Comparison of ENCODE assay signal across 7 cellular contexts in genomic region chr12:123407269-123407668, GRCh38. TPM values are rescaled to one million over a fixed set of nuclear protein-coding genes. Genes with fewer than 3 reads are reported as not detected.
A peak's percentile ranks its signal among the peaks of the same experiment; 100 is the strongest.
DNase-seq lines count a peak whose midpoint lies in the region; FAIRE-seq and TF ChIP-seq lines count a peak whose summit lies in the region.
"Not testable (repeated sequence)": the region's sequence is repeated elsewhere in the genome, so short reads cannot be mapped to it uniquely, and the experiment has no call there.

No MANE protein-coding gene starts in this region.

- FAIRE-seq in GM19239 (lab: Jason Lieb, UNC), result peak; percentile 4
- FAIRE-seq in endothelial cell of umbilical vein (lab: Jason Lieb, UNC), result peak; percentile 15

- CTCF ChIA-PET in RWPE1 (lab: Yijun Ruan, JAX), result not testable (repeated sequence)
- CTCF ChIA-PET in activated CD4-positive, alpha-beta memory T cell treated with anti-CD3 and anti-CD28 coated beads for 36 hours (lab: Charles Lee), result interaction anchor here (0.6 kb wide), 1 partner anchor 73 kb away, joined by 3 read pairs; no protein-coding TSS in a partner anchor
- CTCF ChIA-PET in endothelial cell of umbilical vein (lab: Charles Lee), result interaction anchor here (0.7 to 1.1 kb wide), 2 partner anchors 9 to 175 kb away, joined by 4 read pairs; no protein-coding TSS in a partner anchor

- H3K36me3 Mint-ChIP-seq in activated CD4-positive, alpha-beta memory T cell treated with anti-CD3 and anti-CD28 coated beads for 36 hours, result peaks cover 19% of the 10 kb centered on the region
- H3K36me3 Mint-ChIP-seq in activated naive CD8-positive, alpha-beta T cell treated with anti-CD3 and anti-CD28 coated beads for 36 hours, result peaks cover 15% of the 10 kb centered on the region
- H3K36me3 Mint-ChIP-seq in brain (peaks cover 39% of the 10 kb centered on the region), neural progenitor cell (peaks cover 16% of the 10 kb centered on the region)

- peaks cover 24 to 42% of the 10 kb centered on the region in 2 experiments for H3K36me3 ChIP-seq in endothelial cell of umbilical vein (ENCODE audit: control insufficient read depth in 2 of 2, extremely low read depth in 1 of 2, insufficient read depth in 2 of 2, low read length in 2 of 2)
- H3K36me3 ChIP-seq in neural progenitor cell, result not testable (repeated sequence)

- H3K4me1 Mint-ChIP-seq in activated CD4-positive, alpha-beta memory T cell treated with anti-CD3 and anti-CD28 coated beads for 36 hours (ENCODE audit: low read depth); activated naive CD8-positive, alpha-beta T cell treated with anti-CD3 and anti-CD28 coated beads for 36 hours; brain; neural progenitor cell: not testable (repeated sequence)

- peaks cover 15% of the 10 kb centered on the region for H3F3A ChIP-seq in neural progenitor cell (ENCODE audit: low read depth)

- H3K27me3 Mint-ChIP-seq in activated CD4-positive, alpha-beta memory T cell treated with anti-CD3 and anti-CD28 coated beads for 36 hours; activated naive CD8-positive, alpha-beta T cell treated with anti-CD3 and anti-CD28 coated beads for 36 hours; brain; neural progenitor cell (ENCODE audit: insufficient read depth, low read depth): not testable (repeated sequence)

- not testable (repeated sequence) for H3K4me3 Mint-ChIP-seq in activated CD4-positive, alpha-beta memory T cell treated with anti-CD3 and anti-CD28 coated beads for 36 hours; activated naive CD8-positive, alpha-beta T cell treated with anti-CD3 and anti-CD28 coated beads for 36 hours; brain; neural progenitor cell

- not testable (repeated sequence) for H2AFZ ChIP-seq in endothelial cell of umbilical vein (ENCODE audit: low read depth, low read length); neural progenitor cell (replicated peaks)

- dilution Hi-C loops in endothelial cell of umbilical vein (cut with MboI; ENCODE audit: extremely low pct_ligation_motif_present, low sequenced_read_pairs), result not testable (repeated sequence)

- TF ChIP-seq CTCF in RWPE1 (conservative IDR thresholded peaks at IDR 0.05; ENCODE audit: low read depth); brain (conservative IDR thresholded peaks at IDR 0.05); endothelial cell of umbilical vein (IDR thresholded peaks at IDR 0.05; ENCODE audit: extremely low read depth in 1 of 2, insufficient read depth in 1 of 2, low read depth in 1 of 2, low read length in 2 of 2); neural progenitor cell (IDR thresholded peaks at IDR 0.05): not testable (repeated sequence)

- POLR2A ChIA-PET in RWPE1 (lab: Yijun Ruan, JAX; ENCODE audit: low non-redundant PET), result interaction anchor here (0.6 to 0.7 kb wide), 2 partner anchors 9 to 607 kb away, joined by 3 to 5 read pairs; no protein-coding TSS in a partner anchor
- POLR2A ChIA-PET in activated CD4-positive, alpha-beta memory T cell treated with anti-CD3 and anti-CD28 coated beads for 36 hours (lab: Charles Lee), result interaction anchor here (1.1 kb wide), 1 partner anchor 16 kb away, joined by 3 read pairs; no protein-coding TSS in a partner anchor
- POLR2A ChIA-PET in endothelial cell of umbilical vein (lab: Charles Lee), result not testable (repeated sequence)

- not testable (repeated sequence) for H3K9me3 ChIP-seq in endothelial cell of umbilical vein (replicated peaks; ENCODE audit: control insufficient read depth, insufficient read depth, low read length); neural progenitor cell (ENCODE audit: low read depth)

- not testable (repeated sequence) for H4K20me1 ChIP-seq in endothelial cell of umbilical vein (replicated peaks; ENCODE audit: control insufficient read depth, extremely low read depth, insufficient read depth, low read length)
- peaks cover 11% of the 10 kb centered on the region for H4K20me1 ChIP-seq in neural progenitor cell (ENCODE audit: low read depth)

- TF ChIP-seq POLR2A in endothelial cell of umbilical vein (IDR thresholded peaks at IDR 0.05; ENCODE audit: low read depth, low read length), result not testable (repeated sequence)

- H3K9me1 ChIP-seq in endothelial cell of umbilical vein (replicated peaks; ENCODE audit: control insufficient read depth, extremely low read depth, insufficient read depth, low read length), result not testable (repeated sequence)

- not testable (repeated sequence) for H3K4me2 ChIP-seq in endothelial cell of umbilical vein (ENCODE audit: insufficient read depth, low read length); neural progenitor cell

- not testable (repeated sequence) for H3K4me3 ChIP-seq in endothelial cell of umbilical vein (replicated peaks in 1 of 3; ENCODE audit: insufficient read depth in 1 of 3, low read depth in 1 of 3, low read length in 3 of 3); neural progenitor cell

- H3K9ac ChIP-seq in endothelial cell of umbilical vein (replicated peaks; ENCODE audit: extremely low read depth, insufficient read depth, low read length); neural progenitor cell: not testable (repeated sequence)

- intact Hi-C loops in activated CD4-positive, alpha-beta memory T cell treated with anti-CD3 and anti-CD28 coated beads for 36 hours (cut with micrococcal nuclease); endothelial cell of umbilical vein (cut with micrococcal nuclease): not testable (repeated sequence)

- H3K79me2 ChIP-seq in endothelial cell of umbilical vein (ENCODE audit: control insufficient read depth, insufficient read depth, low read length), result peaks cover 17% of the 10 kb centered on the region
- not testable (repeated sequence) for H3K79me2 ChIP-seq in neural progenitor cell (ENCODE audit: low read depth)

- not testable (repeated sequence) for H3K4me1 ChIP-seq in endothelial cell of umbilical vein (ENCODE audit: control insufficient read depth, extremely low read depth, insufficient read depth, low read length); neural progenitor cell

- peak overlapping the region; percentile 1 for H3K27ac ChIP-seq in RWPE1
- not testable (repeated sequence) for H3K27ac ChIP-seq in endothelial cell of umbilical vein (ENCODE audit: insufficient read depth, low read depth, low read length)
- H3K27ac ChIP-seq in neural progenitor cell, result peak overlapping the region; percentile 46

- not testable (repeated sequence) for BruUV-seq in endothelial cell of umbilical vein (replicated peaks; lab: Mats Ljungman, UMichigan)

- DNase-seq in GM19239 (ENCODE audit: insufficient read length, low spot score); RWPE1 (ENCODE audit: low spot score); activated CD4-positive, alpha-beta memory T cell treated with anti-CD3 and anti-CD28 coated beads for 36 hours; activated naive CD8-positive, alpha-beta T cell treated with anti-CD3 and anti-CD28 coated beads for 36 hours; endothelial cell of umbilical vein (ENCODE audit: low read depth, low spot score): not testable (repeated sequence)
- DNase-seq in neural progenitor cell (ENCODE audit: low spot score), result peak; percentile 31

- H3K27ac Mint-ChIP-seq in activated CD4-positive, alpha-beta memory T cell treated with anti-CD3 and anti-CD28 coated beads for 36 hours, result peak overlapping the region; percentile 9
- H3K27ac Mint-ChIP-seq in activated naive CD8-positive, alpha-beta T cell treated with anti-CD3 and anti-CD28 coated beads for 36 hours, result peak overlapping the region; percentile 34
- H3K27ac Mint-ChIP-seq in brain, result peak overlapping the region in 3 of 5 experiments; percentile 13 to 80 (median 24)
- H3K27ac Mint-ChIP-seq in neural progenitor cell, result not testable (repeated sequence)

- not testable (repeated sequence) for H3K9me3 Mint-ChIP-seq in activated CD4-positive, alpha-beta memory T cell treated with anti-CD3 and anti-CD28 coated beads for 36 hours; activated naive CD8-positive, alpha-beta T cell treated with anti-CD3 and anti-CD28 coated beads for 36 hours; brain; neural progenitor cell

- not testable (repeated sequence) for H3K27me3 ChIP-seq in endothelial cell of umbilical vein (ENCODE audit: control insufficient read depth in 2 of 2, insufficient read depth in 2 of 2, low read length in 2 of 2); neural progenitor cell

RNA-seq across cellular contexts. Expression of gene KMT5A, which starts 23.3 kb away (rescaled TPM):
- total RNA-seq in activated CD4-positive, alpha-beta memory T cell treated with anti-CD3 and anti-CD28 coated beads for 36 hours, result 10 to 100 TPM; 59.9 to 62.0 TPM
- total RNA-seq in activated naive CD8-positive, alpha-beta T cell treated with anti-CD3 and anti-CD28 coated beads for 36 hours, result 10 to 100 TPM; 41.2 to 42.6 TPM
- 20.1 TPM for polyA plus RNA-seq in brain (ENCODE audit: insufficient read depth, low read depth, low replicate concordance)
- total RNA-seq in endothelial cell of umbilical vein, result 75.4 and 77.4 TPM in 2 replicates
- polyA plus RNA-seq in endothelial cell of umbilical vein, result 22.3 and 26.1 TPM in 2 replicates
- polyA plus RNA-seq in endothelial cell of umbilical vein (2011; cell fraction: cytosol; rRNA removed), result 33.6 and 34.2 TPM in 2 replicates
- 57.6 and 75.5 TPM in 2 replicates for polyA plus RNA-seq in endothelial cell of umbilical vein (2011; cell fraction: nucleus; rRNA removed)
- 52.7 and 58.3 TPM in 2 replicates for polyA plus RNA-seq in endothelial cell of umbilical vein (2012)
- 22.1 and 25.0 TPM in 2 replicates for polyA minus RNA-seq in endothelial cell of umbilical vein
- polyA minus RNA-seq in endothelial cell of umbilical vein (2011; cell fraction: cytosol; rRNA and poly(A)+ RNA removed), result 26.3 TPM
- polyA minus RNA-seq in endothelial cell of umbilical vein (2011; cell fraction: nucleus; rRNA and poly(A)+ RNA removed), result 27.6 and 37.4 TPM in 2 replicates
- total RNA-seq in neural progenitor cell (ENCODE audit: low replicate concordance), result 28.7 and 46.5 TPM in 2 replicates

RNA-seq across cellular contexts. Expression of gene RILPL2, which starts 29.2 kb away (rescaled TPM):
- total RNA-seq in activated CD4-positive, alpha-beta memory T cell treated with anti-CD3 and anti-CD28 coated beads for 36 hours, result 10 to 100 TPM; 15.4 to 16.6 TPM
- 10 to 100 TPM; 18.2 to 18.5 TPM for total RNA-seq in activated naive CD8-positive, alpha-beta T cell treated with anti-CD3 and anti-CD28 coated beads for 36 hours
- polyA plus RNA-seq in brain (ENCODE audit: insufficient read depth, low read depth, low replicate concordance) (2.2 TPM), endothelial cell of umbilical vein (3.0 and 3.3 TPM in 2 replicates)
- total RNA-seq in endothelial cell of umbilical vein (4.6 and 7.2 TPM in 2 replicates), neural progenitor cell (ENCODE audit: low replicate concordance) (1.1 TPM in 2 replicates)
- 4.7 and 5.1 TPM in 2 replicates for polyA plus RNA-seq in endothelial cell of umbilical vein (2011; cell fraction: cytosol; rRNA removed)
- 2.3 and 2.6 TPM in 2 replicates for polyA plus RNA-seq in endothelial cell of umbilical vein (2011; cell fraction: nucleus; rRNA removed)
- polyA plus RNA-seq in endothelial cell of umbilical vein (2012), result 5.0 and 5.1 TPM in 2 replicates
- 1.8 and 2.3 TPM in 2 replicates for polyA minus RNA-seq in endothelial cell of umbilical vein
- polyA minus RNA-seq in endothelial cell of umbilical vein (2011; cell fraction: cytosol; rRNA and poly(A)+ RNA removed), result 1.4 TPM
- polyA minus RNA-seq in endothelial cell of umbilical vein (2011; cell fraction: nucleus; rRNA and poly(A)+ RNA removed), result 1.2 and 1.6 TPM in 2 replicates

RNA-seq across cellular contexts. Expression of gene SBNO1, which starts 42.6 kb away (rescaled TPM):
- 10 to 100 TPM; 49.9 to 50.6 TPM for total RNA-seq in activated CD4-positive, alpha-beta memory T cell treated with anti-CD3 and anti-CD28 coated beads for 36 hours
- 10 to 100 TPM; 50.8 to 50.9 TPM for total RNA-seq in activated naive CD8-positive, alpha-beta T cell treated with anti-CD3 and anti-CD28 coated beads for 36 hours
- polyA plus RNA-seq in brain (ENCODE audit: insufficient read depth, low read depth, low replicate concordance) (5.5 TPM), endothelial cell of umbilical vein (3.8 and 4.8 TPM in 2 replicates)
- total RNA-seq in endothelial cell of umbilical vein (32.5 and 34.2 TPM in 2 replicates), neural progenitor cell (ENCODE audit: low replicate concordance) (43.9 and 81.6 TPM in 2 replicates)
- 4.8 and 5.0 TPM in 2 replicates for polyA plus RNA-seq in endothelial cell of umbilical vein (2011; cell fraction: cytosol; rRNA removed)
- 8.7 and 10.2 TPM in 2 replicates for polyA plus RNA-seq in endothelial cell of umbilical vein (2011; cell fraction: nucleus; rRNA removed)
- polyA plus RNA-seq in endothelial cell of umbilical vein (2012), result 17.1 and 24.4 TPM in 2 replicates
- 18.1 and 21.6 TPM in 2 replicates for polyA minus RNA-seq in endothelial cell of umbilical vein
- polyA minus RNA-seq in endothelial cell of umbilical vein (2011; cell fraction: cytosol; rRNA and poly(A)+ RNA removed), result 15.8 TPM
- 10.6 and 14.2 TPM in 2 replicates for polyA minus RNA-seq in endothelial cell of umbilical vein (2011; cell fraction: nucleus; rRNA and poly(A)+ RNA removed)

RNA-seq across cellular contexts. Expression of gene SNRNP35, which starts 50.7 kb away (rescaled TPM):
- 10 to 100 TPM; 28.6 to 30.6 TPM for total RNA-seq in activated CD4-positive, alpha-beta memory T cell treated with anti-CD3 and anti-CD28 coated beads for 36 hours
- 10 to 100 TPM; 20.8 to 22.0 TPM for total RNA-seq in activated naive CD8-positive, alpha-beta T cell treated with anti-CD3 and anti-CD28 coated beads for 36 hours
- 29.3 TPM for polyA plus RNA-seq in brain (ENCODE audit: insufficient read depth, low read depth, low replicate concordance)
- total RNA-seq in endothelial cell of umbilical vein, result 27.9 and 30.6 TPM in 2 replicates
- 14.6 and 15.9 TPM in 2 replicates for polyA plus RNA-seq in endothelial cell of umbilical vein
- polyA plus RNA-seq in endothelial cell of umbilical vein (2011; cell fraction: cytosol; rRNA removed), result 20.6 and 23.2 TPM in 2 replicates
- polyA plus RNA-seq in endothelial cell of umbilical vein (2011; cell fraction: nucleus; rRNA removed), result 28.1 and 34.6 TPM in 2 replicates
- polyA plus RNA-seq in endothelial cell of umbilical vein (2012), result 25.1 and 25.7 TPM in 2 replicates
- polyA minus RNA-seq in endothelial cell of umbilical vein, result 13.3 and 16.2 TPM in 2 replicates
- 5.9 TPM for polyA minus RNA-seq in endothelial cell of umbilical vein (2011; cell fraction: cytosol; rRNA and poly(A)+ RNA removed)
- 24.5 and 35.8 TPM in 2 replicates for polyA minus RNA-seq in endothelial cell of umbilical vein (2011; cell fraction: nucleus; rRNA and poly(A)+ RNA removed)
- 12.6 and 30.3 TPM in 2 replicates for total RNA-seq in neural progenitor cell (ENCODE audit: low replicate concordance)
